8 cellular contexts compared by ENCODE assay signal in genomic region chr2:222319576-222320440, GRCh38. TPM values are rescaled to one million over a fixed set of nuclear protein-coding genes. Genes with fewer than 3 reads are reported as not detected.
DNase-seq lines count a peak whose midpoint lies in the region; ATAC-seq and TF ChIP-seq lines count a peak whose summit lies in the region.

No MANE protein-coding gene starts in this region.

- no peaks in the 10 kb centered on the region for H3K27me3 ChIP-seq in A673 (replicated peaks; ENCODE audit: insufficient read depth, low read depth, low read length, poor library complexity)
- peaks cover 91% of the 10 kb centered on the region for H3K27me3 ChIP-seq in smooth muscle cell (ENCODE audit: low read depth)

- no peak overlapping the region for H3K9ac ChIP-seq in smooth muscle cell (ENCODE audit: low read depth)

- POLR2A ChIA-PET in A673 (lab: Charles Lee; ENCODE audit: low non-redundant PET): interaction anchor here (0.6 kb wide), 1 partner anchor 32 kb away, joined by 3 read pairs; no protein-coding TSS in a partner anchor

- no peaks in the 10 kb centered on the region for H4K20me1 ChIP-seq in smooth muscle cell (ENCODE audit: low read depth)

- WGBS in smooth muscle cell (ENCODE audit: low lambda C conversion rate): under 1% methylated on average over 44 of the region's 97 CpGs

- 0 out of 2 replicates have a peak, but pooled peaks have one; percentile 18 for TF ChIP-seq CTCF in A673 (conservative IDR thresholded peaks at IDR 0.05; ENCODE audit: low read depth, low read length)
- peak; percentile 16 for TF ChIP-seq CTCF in GM12873 (IDR thresholded peaks at IDR 0.05; ENCODE audit: insufficient read depth, low read depth, low read length, missing control alignments)
- no peak for TF ChIP-seq CTCF in HFF-Myc (IDR thresholded peaks at IDR 0.05; ENCODE audit: low read depth, low read length, missing control alignments)
- TF ChIP-seq CTCF in NB4 (IDR thresholded peaks at IDR 0.05; ENCODE audit: low read depth, low read length): peak; percentile 21
- no peak for TF ChIP-seq CTCF in smooth muscle cell (IDR thresholded peaks at IDR 0.05; ENCODE audit: borderline replicate concordance, insufficient read depth, poor library complexity, severe bottlenecking)

- intact Hi-C loops in A673 (cut with micrococcal nuclease; ENCODE audit: unreplicated experiment): loop anchor here (5.0 kb wide), 2 partner anchors 162 to 263 kb away; no protein-coding TSS in a partner anchor

- no TSS peak for BruUV-seq in A673 (replicated peaks; lab: Mats Ljungman, UMichigan)

- H3K9me3 Mint-ChIP-seq in activated T-helper 17 cell treated with anti-CD3 and anti-CD28 coated beads, Interleukin-2, amount 50 U/mL, for 72 hours: no peaks in the 10 kb centered on the region

- no peaks in the 10 kb centered on the region for H3K79me2 ChIP-seq in smooth muscle cell (ENCODE audit: low read depth)

- peak overlapping the region; percentile 70 for H3K4me3 Mint-ChIP-seq in activated T-helper 17 cell treated with anti-CD3 and anti-CD28 coated beads, Interleukin-2, amount 50 U/mL, for 72 hours

- H3K36me3 ChIP-seq in A673 (ENCODE audit: insufficient read depth, low read length, poor library complexity, severe bottlenecking) (no peaks in the 10 kb centered on the region), smooth muscle cell (ENCODE audit: low read depth) (no peaks in the 10 kb centered on the region)

- H3K27ac Mint-ChIP-seq in activated T-helper 17 cell treated with anti-CD3 and anti-CD28 coated beads, Interleukin-2, amount 50 U/mL, for 72 hours: no peak overlapping the region

- H3F3A ChIP-seq in smooth muscle cell (ENCODE audit: low read depth): no peaks in the 10 kb centered on the region

- peak; percentile 37 for ATAC-seq in activated T-helper 17 cell treated with anti-CD3 and anti-CD28 coated beads, Interleukin-2, amount 50 U/mL, for 72 hours (replicated peaks)

- H3K4me1 Mint-ChIP-seq in activated T-helper 17 cell treated with anti-CD3 and anti-CD28 coated beads, Interleukin-2, amount 50 U/mL, for 72 hours: no peaks in the 10 kb centered on the region

- peak overlapping the region; percentile 98 for H3K4me2 ChIP-seq in smooth muscle cell

- H3K27me3 Mint-ChIP-seq in activated T-helper 17 cell treated with anti-CD3 and anti-CD28 coated beads, Interleukin-2, amount 50 U/mL, for 72 hours: peaks cover 37% of the 10 kb centered on the region

- peak overlapping the region; percentile 59 for H2AFZ ChIP-seq in smooth muscle cell (ENCODE audit: low read depth)

- TF ChIP-seq POLR2A in NB4 (IDR thresholded peaks at IDR 0.05; ENCODE audit: extremely low read depth, insufficient read length): no peak

- CTCF ChIA-PET in A673 (lab: Charles Lee): interaction anchor here (1.1 to 1.5 kb wide), 3 partner anchors 242 to 295 kb away, joined by 5 to 7 read pairs (median 5); no protein-coding TSS in a partner anchor

- H3K9me3 ChIP-seq in A673 (ENCODE audit: low read depth, low read length, poor library complexity, severe bottlenecking) (no peaks in the 10 kb centered on the region), smooth muscle cell (replicated peaks; ENCODE audit: low read depth) (no peaks in the 10 kb centered on the region)

- H3K4me1 ChIP-seq in A673 (ENCODE audit: insufficient read depth, low read length, poor library complexity, severe bottlenecking) (peaks cover 7% of the 10 kb centered on the region), smooth muscle cell (ENCODE audit: low read depth) (peaks cover 4% of the 10 kb centered on the region)

- H3K27ac ChIP-seq in A673 (ENCODE audit: low read depth, low read length, poor library complexity, severe bottlenecking) (no peak overlapping the region), smooth muscle cell (ENCODE audit: low read depth) (no peak overlapping the region)

- DNase-seq in A673 (ENCODE audit: low spot score) (peak; percentile 65), HFF-Myc (ENCODE audit: extremely low read depth, low read depth) (no peak), NB4 (ENCODE audit: low read depth) (peak; percentile 84), smooth muscle cell (lab: John Stamatoyannopoulos, UW; ENCODE audit: unreplicated experiment) (no peak)
- DNase-seq in effector CD4-positive, alpha-beta T cell: no peak

- H3K4me3 ChIP-seq in A673 (ENCODE audit: low read depth, low read length, poor library complexity, severe bottlenecking): peak overlapping the region; percentile 58
- H3K4me3 ChIP-seq in HFF-Myc (replicated peaks; ENCODE audit: low read depth, low read length): peak overlapping the region; percentile 20
- peak overlapping the region; percentile 59 for H3K4me3 ChIP-seq in NB4 (ENCODE audit: low read depth, low read length)
- H3K4me3 ChIP-seq in iPS-11a (ENCODE audit: low read depth, low read length): peak overlapping the region; percentile 39
- H3K4me3 ChIP-seq in smooth muscle cell: peak overlapping the region; percentile 50

- no peaks in the 10 kb centered on the region for H3K36me3 Mint-ChIP-seq in activated T-helper 17 cell treated with anti-CD3 and anti-CD28 coated beads, Interleukin-2, amount 50 U/mL, for 72 hours (ENCODE audit: low read depth)

RNA-seq across cellular contexts. Expression of gene PAX3, which starts 21.0 kb away (rescaled TPM):
- 39.3 and 47.2 TPM in 2 replicates for total RNA-seq in A673 (2021)
- not detected for total RNA-seq in activated T-helper 17 cell treated with anti-CD3 and anti-CD28 coated beads, Interleukin-2, amount 50 U/mL, for 72 hours
- total RNA-seq in smooth muscle cell: 0.94 TPM in 1 of 2 replicates, not detected in the other
- not detected in 2 replicates for polyA plus RNA-seq in smooth muscle cell

Comparison
In these comparisons a context has a peak if more than half of its experiments do, and no peak if none do; other contexts are left out.
1. DNase-seq: peak in A673 (single experiment) and NB4 (single experiment); none in HFF-Myc (single experiment), smooth muscle cell (single experiment) and effector CD4-positive, alpha-beta T cell (single experiment).
2. CTCF ChIP-seq: peak in A673 (single experiment), GM12873 (single experiment) and NB4 (single experiment); none in HFF-Myc (single experiment) and smooth muscle cell (single experiment).
3. RNA of gene PAX3, which starts 21.0 kb away (total RNA-seq): 39.3 to 47.2 TPM in A673; 0.94 TPM in smooth muscle cell and not detected in activated T-helper 17 cell treated with anti-CD3 and anti-CD28 coated beads, Interleukin-2, amount 50 U/mL, for 72 hours; every median in the first group is over 10 times any median in the second.
4. Peak in every context shown above with its lines, with median percentiles within 50 percentile points of each other: H3K4me3 ChIP-seq.